Comparison of ENCODE assay signal across 1 cellular context in the genomic region with DNA sequence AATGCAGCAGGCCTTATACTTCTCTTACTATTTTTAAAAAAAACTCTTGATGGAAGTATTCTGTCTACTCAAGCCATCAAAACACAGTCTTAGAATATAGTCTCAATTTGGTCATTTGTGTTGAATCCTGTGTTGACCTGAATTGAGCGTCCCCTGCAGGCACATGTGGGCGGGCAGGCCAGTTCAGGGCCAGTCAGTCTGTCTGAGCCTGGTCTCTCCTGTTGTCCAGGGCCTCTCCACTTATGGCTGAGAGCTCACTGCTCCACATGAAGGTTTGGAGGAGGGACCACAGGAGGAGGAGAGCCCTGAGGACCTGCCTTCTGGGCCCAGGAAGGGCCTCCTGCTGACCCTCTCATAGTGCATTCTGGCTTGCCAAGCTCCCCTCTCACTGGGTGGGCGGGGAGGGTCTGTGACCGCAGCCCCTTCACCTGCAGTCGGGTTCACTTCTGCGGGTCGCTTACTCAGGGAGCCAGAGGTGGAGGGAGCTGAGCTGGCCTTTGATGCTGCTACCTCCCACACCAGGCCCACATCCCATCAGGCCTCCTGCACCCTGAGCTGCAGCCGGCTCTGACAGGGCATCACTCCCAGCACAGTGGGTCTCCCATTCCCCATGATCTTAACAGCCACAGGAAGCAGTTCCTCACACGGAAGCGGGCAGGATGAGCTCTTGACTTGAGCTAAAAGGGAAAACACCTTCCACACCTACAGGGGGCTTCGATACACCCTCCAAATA.
TF ChIP-seq lines count a peak whose summit lies in the region.

No MANE protein-coding gene starts in this region.

TF ChIP-seq in GM23338, 12 proteins besides CTCF, POLR2A, EP300 and RAD21 (continued from another document):
- TF ChIP-seq, protein P1, sequence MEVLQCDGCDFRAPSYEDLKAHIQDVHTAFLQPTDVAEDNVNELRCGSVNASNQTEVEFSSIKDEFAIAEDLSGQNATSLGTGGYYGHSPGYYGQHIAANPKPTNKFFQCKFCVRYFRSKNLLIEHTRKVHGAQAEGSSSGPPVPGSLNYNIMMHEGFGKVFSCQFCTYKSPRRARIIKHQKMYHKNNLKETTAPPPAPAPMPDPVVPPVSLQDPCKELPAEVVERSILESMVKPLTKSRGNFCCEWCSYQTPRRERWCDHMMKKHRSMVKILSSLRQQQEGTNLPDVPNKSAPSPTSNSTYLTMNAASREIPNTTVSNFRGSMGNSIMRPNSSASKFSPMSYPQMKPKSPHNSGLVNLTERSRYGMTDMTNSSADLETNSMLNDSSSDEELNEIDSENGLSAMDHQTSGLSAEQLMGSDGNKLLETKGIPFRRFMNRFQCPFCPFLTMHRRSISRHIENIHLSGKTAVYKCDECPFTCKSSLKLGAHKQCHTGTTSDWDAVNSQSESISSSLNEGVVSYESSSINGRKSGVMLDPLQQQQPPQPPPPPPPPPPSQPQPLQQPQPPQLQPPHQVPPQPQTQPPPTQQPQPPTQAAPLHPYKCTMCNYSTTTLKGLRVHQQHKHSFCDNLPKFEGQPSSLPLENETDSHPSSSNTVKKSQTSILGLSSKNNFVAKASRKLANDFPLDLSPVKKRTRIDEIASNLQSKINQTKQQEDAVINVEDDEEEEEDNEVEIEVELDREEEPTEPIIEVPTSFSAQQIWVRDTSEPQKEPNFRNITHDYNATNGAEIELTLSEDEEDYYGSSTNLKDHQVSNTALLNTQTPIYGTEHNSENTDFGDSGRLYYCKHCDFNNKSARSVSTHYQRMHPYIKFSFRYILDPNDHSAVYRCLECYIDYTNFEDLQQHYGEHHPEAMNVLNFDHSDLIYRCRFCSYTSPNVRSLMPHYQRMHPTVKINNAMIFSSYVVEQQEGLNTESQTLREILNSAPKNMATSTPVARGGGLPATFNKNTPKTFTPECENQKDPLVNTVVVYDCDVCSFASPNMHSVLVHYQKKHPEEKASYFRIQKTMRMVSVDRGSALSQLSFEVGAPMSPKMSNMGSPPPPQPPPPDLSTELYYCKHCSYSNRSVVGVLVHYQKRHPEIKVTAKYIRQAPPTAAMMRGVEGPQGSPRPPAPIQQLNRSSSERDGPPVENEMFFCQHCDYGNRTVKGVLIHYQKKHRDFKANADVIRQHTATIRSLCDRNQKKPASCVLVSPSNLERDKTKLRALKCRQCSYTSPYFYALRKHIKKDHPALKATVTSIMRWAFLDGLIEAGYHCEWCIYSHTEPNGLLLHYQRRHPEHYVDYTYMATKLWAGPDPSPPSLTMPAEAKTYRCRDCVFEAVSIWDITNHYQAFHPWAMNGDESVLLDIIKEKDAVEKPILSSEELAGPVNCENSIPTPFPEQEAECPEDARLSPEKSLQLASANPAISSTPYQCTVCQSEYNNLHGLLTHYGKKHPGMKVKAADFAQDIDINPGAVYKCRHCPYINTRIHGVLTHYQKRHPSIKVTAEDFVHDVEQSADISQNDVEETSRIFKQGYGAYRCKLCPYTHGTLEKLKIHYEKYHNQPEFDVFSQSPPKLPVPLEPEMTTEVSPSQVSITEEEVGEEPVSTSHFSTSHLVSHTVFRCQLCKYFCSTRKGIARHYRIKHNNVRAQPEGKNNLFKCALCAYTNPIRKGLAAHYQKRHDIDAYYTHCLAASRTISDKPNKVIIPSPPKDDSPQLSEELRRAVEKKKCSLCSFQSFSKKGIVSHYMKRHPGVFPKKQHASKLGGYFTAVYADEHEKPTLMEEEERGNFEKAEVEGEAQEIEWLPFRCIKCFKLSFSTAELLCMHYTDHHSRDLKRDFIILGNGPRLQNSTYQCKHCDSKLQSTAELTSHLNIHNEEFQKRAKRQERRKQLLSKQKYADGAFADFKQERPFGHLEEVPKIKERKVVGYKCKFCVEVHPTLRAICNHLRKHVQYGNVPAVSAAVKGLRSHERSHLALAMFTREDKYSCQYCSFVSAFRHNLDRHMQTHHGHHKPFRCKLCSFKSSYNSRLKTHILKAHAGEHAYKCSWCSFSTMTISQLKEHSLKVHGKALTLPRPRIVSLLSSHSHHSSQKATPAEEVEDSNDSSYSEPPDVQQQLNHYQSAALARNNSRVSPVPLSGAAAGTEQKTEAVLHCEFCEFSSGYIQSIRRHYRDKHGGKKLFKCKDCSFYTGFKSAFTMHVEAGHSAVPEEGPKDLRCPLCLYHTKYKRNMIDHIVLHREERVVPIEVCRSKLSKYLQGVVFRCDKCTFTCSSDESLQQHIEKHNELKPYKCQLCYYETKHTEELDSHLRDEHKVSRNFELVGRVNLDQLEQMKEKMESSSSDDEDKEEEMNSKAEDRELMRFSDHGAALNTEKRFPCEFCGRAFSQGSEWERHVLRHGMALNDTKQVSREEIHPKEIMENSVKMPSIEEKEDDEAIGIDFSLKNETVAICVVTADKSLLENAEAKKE (CRISPR knock-in tag; IDR thresholded peaks at IDR 0.05), result no peak
- TF ChIP-seq NANOG (IDR thresholded peaks at IDR 0.05; ENCODE audit: borderline replicate concordance) (no peak), CREB1 (CRISPR knock-in tag; IDR thresholded peaks at IDR 0.05; ENCODE audit: low read depth) (no peak), ZNF331 (CRISPR knock-in tag; IDR thresholded peaks at IDR 0.05; ENCODE audit: low read depth) (no peak), POLR2AphosphoS5 (IDR thresholded peaks at IDR 0.05; ENCODE audit: low read depth) (no peak), JUNB (IDR thresholded peaks at IDR 0.05; ENCODE audit: unreplicated experiment) (no peak), EZH2 (IDR thresholded peaks at IDR 0.05; ENCODE audit: low read depth, unreplicated experiment) (no peak), STAT1 (IDR thresholded peaks at IDR 0.05; ENCODE audit: unreplicated experiment) (no peak), EZH2phosphoT487 (IDR thresholded peaks at IDR 0.05; ENCODE audit: unreplicated experiment) (no peak)
- TF ChIP-seq, protein P2, sequence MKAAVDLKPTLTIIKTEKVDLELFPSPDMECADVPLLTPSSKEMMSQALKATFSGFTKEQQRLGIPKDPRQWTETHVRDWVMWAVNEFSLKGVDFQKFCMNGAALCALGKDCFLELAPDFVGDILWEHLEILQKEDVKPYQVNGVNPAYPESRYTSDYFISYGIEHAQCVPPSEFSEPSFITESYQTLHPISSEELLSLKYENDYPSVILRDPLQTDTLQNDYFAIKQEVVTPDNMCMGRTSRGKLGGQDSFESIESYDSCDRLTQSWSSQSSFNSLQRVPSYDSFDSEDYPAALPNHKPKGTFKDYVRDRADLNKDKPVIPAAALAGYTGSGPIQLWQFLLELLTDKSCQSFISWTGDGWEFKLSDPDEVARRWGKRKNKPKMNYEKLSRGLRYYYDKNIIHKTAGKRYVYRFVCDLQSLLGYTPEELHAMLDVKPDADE (IDR thresholded peaks at IDR 0.05), result no peak
